Comparison of ENCODE assay signal across 19 cellular contexts in the genomic region with DNA sequence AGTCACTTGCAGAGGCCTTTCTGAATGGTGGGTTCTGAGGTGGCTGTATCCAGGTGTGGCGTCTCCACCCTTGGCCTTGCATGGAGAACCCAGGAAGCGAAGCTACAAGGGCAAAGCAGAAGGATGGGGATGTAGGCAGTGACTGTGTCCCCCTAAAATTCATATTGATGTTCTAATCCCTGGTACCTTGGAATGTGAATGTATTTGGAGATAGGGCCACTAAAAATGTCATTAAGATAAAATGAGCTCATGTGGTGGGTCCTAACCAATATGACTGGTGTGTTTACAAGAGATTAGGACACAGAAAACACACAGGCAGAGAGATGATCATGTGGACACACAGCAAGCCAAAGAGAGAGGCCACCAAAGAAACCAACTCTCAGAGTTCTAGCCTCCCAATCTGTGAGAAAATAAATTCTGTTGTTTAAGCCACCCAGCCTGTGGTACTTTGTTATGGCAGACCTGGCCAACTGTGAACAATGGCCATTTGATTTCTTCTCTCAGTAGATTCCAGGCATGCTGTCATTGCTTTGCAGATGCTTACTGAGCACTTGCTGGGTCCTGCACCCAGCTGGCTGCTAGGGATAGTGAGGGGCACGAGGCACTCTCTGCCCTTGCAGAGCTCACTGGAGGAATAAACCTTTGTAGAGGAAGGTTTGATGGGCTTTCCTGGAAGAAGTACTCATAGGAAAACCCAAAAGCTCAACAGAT.
"Had no signal": no experiment of that assay in that cellular context is flagged by ENCODE, and none has a peak within 500 bp of the region (broad histone marks: within the 10 kb centered on the region; RNA-seq: fewer than 3 reads in every experiment).

No MANE protein-coding gene starts in this region.

- FAIRE-seq: kidney, small intestine, urothelium cell line had no signal

- H3K4me1 Mint-ChIP-seq: central memory CD8-positive, alpha-beta T cell; naive B cell; nephron had no signal

- H3K27ac ChIP-seq: esophagus squamous epithelium, gastroesophageal sphincter, right atrium auricular region, testis, transverse colon had no signal

- H3K36me3 ChIP-seq: esophagus squamous epithelium, gastroesophageal sphincter, right atrium auricular region, transverse colon had no signal

- H3K27me3 ChIP-seq: gastroesophageal sphincter, right atrium auricular region, testis, transverse colon had no signal

- DNase-seq: effector memory CD8-positive, alpha-beta T cell; esophagus squamous epithelium; foreskin fibroblast; kidney; left colon; left ventricle myocardium superior; mesendoderm; naive B cell; small intestine; stimulated activated CD4-positive, alpha-beta T cell treated with anti-CD3 and anti-CD28 coated beads, Interleukin-12 subunit alpha, Interleukin-12 subunit beta, amount 100 ng/mL, for 4 hours; stimulated activated naive CD4-positive, alpha-beta T cell; testis; transverse colon had no signal

- H3K4me3 Mint-ChIP-seq: central memory CD8-positive, alpha-beta T cell; effector memory CD8-positive, alpha-beta T cell; naive B cell; nephron had no signal

- H3K9me3 ChIP-seq: esophagus squamous epithelium, gastroesophageal sphincter, right atrium auricular region, testis, transverse colon had no signal

- H3K9me3 Mint-ChIP-seq: central memory CD8-positive, alpha-beta T cell; effector memory CD8-positive, alpha-beta T cell; naive B cell; nephron had no signal

- H3K4me1 ChIP-seq: esophagus squamous epithelium, gastroesophageal sphincter, right atrium auricular region, testis, transverse colon had no signal

- H3K27ac Mint-ChIP-seq: effector memory CD8-positive, alpha-beta T cell; naive B cell; nephron had no signal

- H3K4me3 ChIP-seq: esophagus squamous epithelium, gastroesophageal sphincter, lung, right atrium auricular region, testis, transverse colon had no signal

- H3K36me3 Mint-ChIP-seq: naive B cell had no signal

- ATAC-seq: effector memory CD8-positive, alpha-beta T cell; gastroesophageal sphincter; left colon; left ventricle myocardium superior had no signal
